ENCODE assay signal across 8 cellular contexts in the genomic region with DNA sequence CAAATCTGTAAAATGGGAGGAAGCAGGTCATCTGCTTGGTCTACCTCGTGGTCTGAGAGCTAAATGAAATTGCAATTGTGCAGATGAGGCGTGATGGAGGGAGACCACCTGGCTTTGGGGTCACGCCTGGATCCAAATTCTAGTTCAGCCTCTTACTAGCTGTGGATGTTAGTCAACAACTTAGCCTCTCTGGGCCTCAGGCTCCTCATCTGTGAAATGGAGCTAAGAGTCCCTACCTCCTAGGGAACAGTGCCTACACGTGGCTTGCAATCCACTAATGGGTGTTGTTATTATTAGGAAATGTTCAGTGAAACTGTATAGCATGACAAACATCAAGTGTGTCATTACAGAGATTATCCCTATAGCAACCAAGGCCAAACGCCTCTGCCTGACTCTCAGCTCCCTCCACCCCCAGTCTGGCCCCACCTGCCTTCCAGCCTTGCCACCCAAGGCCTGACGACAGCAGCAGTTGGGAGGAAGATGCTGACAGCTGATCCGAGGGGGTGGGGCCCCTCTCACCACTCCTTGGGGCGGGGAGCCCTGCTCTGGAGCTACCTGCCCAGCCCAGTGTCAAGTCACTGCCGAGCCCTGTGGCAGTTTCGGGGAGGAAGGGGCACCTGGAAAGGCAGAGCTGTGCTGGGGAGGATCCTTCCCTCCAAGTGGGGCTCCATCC. TPM values are rescaled to one million over a fixed set of nuclear protein-coding genes. Genes with fewer than 3 reads are reported as not detected.
DNase-seq lines count a peak whose midpoint lies in the region; ATAC-seq, FAIRE-seq and TF ChIP-seq lines count a peak whose summit lies in the region.

No MANE protein-coding gene starts in this region.

- ATAC-seq in A549 (peak; percentile 56 to 67), HG03342 (IDR thresholded peaks at IDR 0.05; ENCODE audit: unreplicated experiment) (no peak), GM19351 (IDR thresholded peaks at IDR 0.05; ENCODE audit: unreplicated experiment) (no peak)

- 55% methylated on average over 5 of the region's 10 CpGs for WGBS in A549 (ENCODE audit: missing lambda C conversion rate)

- peak; percentile 9; the same call in 2 of the 3 replicates for TF ChIP-seq CTCF in A549 (IDR thresholded peaks at IDR 0.05)

- peaks cover 51% of the 10 kb centered on the region for H3K4me1 ChIP-seq in A549
- peaks cover 3% of the 10 kb centered on the region; the same call in 1 of the 2 replicates for H3K4me1 ChIP-seq in HAP-1
- peaks cover 10% of the 10 kb centered on the region for H3K4me1 ChIP-seq in effector memory CD4-positive, alpha-beta T cell (ENCODE audit: control insufficient read depth, insufficient read depth, low read length, poor library complexity, severe bottlenecking)

- H3K4me3 ChIP-seq in A549, result no peak overlapping the region
- H3K4me3 ChIP-seq in HAP-1, result no peak overlapping the region
- H3K4me3 ChIP-seq in effector memory CD4-positive, alpha-beta T cell (ENCODE audit: insufficient read depth, low read depth, low read length, poor library complexity, severe bottlenecking), result no peak overlapping the region

- H3K36me3 ChIP-seq in HAP-1 (replicated peaks), result no peaks in the 10 kb centered on the region
- no peaks in the 10 kb centered on the region for H3K36me3 ChIP-seq in effector memory CD4-positive, alpha-beta T cell (ENCODE audit: control insufficient read depth, insufficient read depth, low read length)

- DNase-seq in A549 (ENCODE audit: low read depth in 1 of 2, low spot score in 1 of 2) (peak; percentile 92 to 96), HAP-1 (ENCODE audit: low spot score in 2 of 2) (peak; percentile 62 to 72), RKO (ENCODE audit: low spot score) (peak; percentile 68), fibroblast of gingiva (ENCODE audit: low read depth) (peak; percentile 50), renal cortical epithelial cell (ENCODE audit: low read depth) (peak; percentile 75)
- no peak for DNase-seq in effector memory CD4-positive, alpha-beta T cell

- POLR2A ChIA-PET in A549 (lab: Yijun Ruan, JAX), result interaction anchor here (0.5 to 1.6 kb wide), 4 partner anchors 22 to 1005 kb away, joined by 3 to 6 read pairs (median 4); no protein-coding TSS in a partner anchor

- in situ Hi-C loops in HAP-1 (cut with MboI; ENCODE audit: low sequenced_read_pairs), result no loop called here

- FAIRE-seq in A549 (lab: Jason Lieb, UNC), result peak; percentile 82

- H3K27me3 ChIP-seq in HAP-1 (ENCODE audit: low read depth), result no peaks in the 10 kb centered on the region
- H3K27me3 ChIP-seq in effector memory CD4-positive, alpha-beta T cell (replicated peaks; ENCODE audit: control insufficient read depth, insufficient read depth, low read length, poor library complexity, severe bottlenecking), result no peaks in the 10 kb centered on the region

- peak overlapping the region; percentile 93 for H3K4me2 ChIP-seq in A549

- CTCF ChIA-PET in A549 (lab: Yijun Ruan, JAX), result interaction anchor here (0.6 to 6.7 kb wide), 23 partner anchors 10 to 265 kb away, joined by 3 to 67 read pairs (median 5); partner anchors contain the start of genes C11orf86 and SYT12

- no peak for TF ChIP-seq POLR2A in A549 (IDR thresholded peaks at IDR 0.05; ENCODE audit: low read length)

- TF ChIP-seq RAD21 in A549 (conservative IDR thresholded peaks at IDR 0.05 in 1 of 2, IDR thresholded peaks at IDR 0.05 in 1 of 2), result no peak

- peak overlapping the region; percentile 75 to 91 for H3K27ac ChIP-seq in A549
- H3K27ac ChIP-seq in effector memory CD4-positive, alpha-beta T cell (ENCODE audit: insufficient read depth, low read length, poor library complexity, severe bottlenecking), result no peak overlapping the region

- peak in 1 of 2 experiments; percentile 43; a peak in 1 of 5 replicates for TF ChIP-seq EP300 in A549 (IDR thresholded peaks at IDR 0.05)

- H3K9me3 ChIP-seq in A549 (no peaks in the 10 kb centered on the region), HAP-1 (no peaks in the 10 kb centered on the region)
- no peaks in the 10 kb centered on the region for H3K9me3 ChIP-seq in effector memory CD4-positive, alpha-beta T cell (ENCODE audit: control insufficient read depth, low read length)

TF ChIP-seq in A549, 52 proteins besides CTCF, POLR2A, EP300 and RAD21:
- TF ChIP-seq CEBPB (IDR thresholded peaks at IDR 0.05), result peak in 1 of 2 experiments; percentile 59; a peak in 1 of 4 replicates
- TF ChIP-seq CHD4 (IDR thresholded peaks at IDR 0.05; ENCODE audit: borderline replicate concordance), result peak; percentile 62; the same call in 1 of the 2 replicates
- 0 out of 2 replicates have a peak, but pooled peaks have one; percentile 37 for TF ChIP-seq RCOR1 (IDR thresholded peaks at IDR 0.05; ENCODE audit: low read depth, low read length)
- TF ChIP-seq EHF (CRISPR knock-in tag; IDR thresholded peaks at IDR 0.05), result 0 out of 2 replicates have a peak, but pooled peaks have one; percentile 35
- TF ChIP-seq MAX (IDR thresholded peaks at IDR 0.05), result peak; percentile 81
- TF ChIP-seq KDM1A (IDR thresholded peaks at IDR 0.05; ENCODE audit: low read depth), result peak; percentile 86
- TF ChIP-seq MAFK (IDR thresholded peaks at IDR 0.05; ENCODE audit: partially characterized antibody), result peak; percentile 4
- peak; percentile 29; the same call in 1 of the 2 replicates for TF ChIP-seq HOXA7 (CRISPR knock-in tag; IDR thresholded peaks at IDR 0.05)
- no peak for TF ChIP-seq ZSCAN20 (CRISPR knock-in tag; IDR thresholded peaks at IDR 0.05)
- TF ChIP-seq RFX5 (IDR thresholded peaks at IDR 0.05), result peak; percentile 84; the same call in 1 of the 2 replicates
- 0 out of 3 replicates have a peak, but pooled peaks have one; percentile 8 for TF ChIP-seq SMC3 (IDR thresholded peaks at IDR 0.05)
- peak; percentile 83; the same call in 1 of the 2 replicates for TF ChIP-seq HOXB5 (CRISPR knock-in tag; IDR thresholded peaks at IDR 0.05)
- no peak for TF ChIP-seq NR3C1 (IDR thresholded peaks at IDR 0.05)
- TF ChIP-seq, protein P1, sequence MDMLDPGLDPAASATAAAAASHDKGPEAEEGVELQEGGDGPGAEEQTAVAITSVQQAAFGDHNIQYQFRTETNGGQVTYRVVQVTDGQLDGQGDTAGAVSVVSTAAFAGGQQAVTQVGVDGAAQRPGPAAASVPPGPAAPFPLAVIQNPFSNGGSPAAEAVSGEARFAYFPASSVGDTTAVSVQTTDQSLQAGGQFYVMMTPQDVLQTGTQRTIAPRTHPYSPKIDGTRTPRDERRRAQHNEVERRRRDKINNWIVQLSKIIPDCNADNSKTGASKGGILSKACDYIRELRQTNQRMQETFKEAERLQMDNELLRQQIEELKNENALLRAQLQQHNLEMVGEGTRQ (IDR thresholded peaks at IDR 0.05), result peak; percentile 70; the same call in 1 of the 2 replicates
- TF ChIP-seq, protein P2, sequence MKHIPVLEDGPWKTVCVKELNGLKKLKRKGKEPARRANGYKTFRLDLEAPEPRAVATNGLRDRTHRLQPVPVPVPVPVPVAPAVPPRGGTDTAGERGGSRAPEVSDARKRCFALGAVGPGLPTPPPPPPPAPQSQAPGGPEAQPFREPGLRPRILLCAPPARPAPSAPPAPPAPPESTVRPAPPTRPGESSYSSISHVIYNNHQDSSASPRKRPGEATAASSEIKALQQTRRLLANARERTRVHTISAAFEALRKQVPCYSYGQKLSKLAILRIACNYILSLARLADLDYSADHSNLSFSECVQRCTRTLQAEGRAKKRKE (CRISPR knock-in tag; IDR thresholded peaks at IDR 0.05; ENCODE audit: low read depth), result no peak
- TF ChIP-seq GATA3 (IDR thresholded peaks at IDR 0.05; ENCODE audit: borderline replicate concordance), result peak; percentile 81
- TF ChIP-seq FOSL2 (IDR thresholded peaks at IDR 0.05), result no peak
- TF ChIP-seq FOSL2 (CRISPR knock-in tag; IDR thresholded peaks at IDR 0.05), result peak; percentile 74
- TF ChIP-seq CHD2 (IDR thresholded peaks at IDR 0.05; ENCODE audit: low read length, partially characterized antibody), result no peak
- TF ChIP-seq HDAC2 (IDR thresholded peaks at IDR 0.05), result peak; percentile 92
- TF ChIP-seq, protein P3, sequence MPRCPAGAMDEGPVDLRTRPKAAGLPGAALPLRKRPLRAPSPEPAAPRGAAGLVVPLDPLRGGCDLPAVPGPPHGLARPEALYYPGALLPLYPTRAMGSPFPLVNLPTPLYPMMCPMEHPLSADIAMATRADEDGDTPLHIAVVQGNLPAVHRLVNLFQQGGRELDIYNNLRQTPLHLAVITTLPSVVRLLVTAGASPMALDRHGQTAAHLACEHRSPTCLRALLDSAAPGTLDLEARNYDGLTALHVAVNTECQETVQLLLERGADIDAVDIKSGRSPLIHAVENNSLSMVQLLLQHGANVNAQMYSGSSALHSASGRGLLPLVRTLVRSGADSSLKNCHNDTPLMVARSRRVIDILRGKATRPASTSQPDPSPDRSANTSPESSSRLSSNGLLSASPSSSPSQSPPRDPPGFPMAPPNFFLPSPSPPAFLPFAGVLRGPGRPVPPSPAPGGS (IDR thresholded peaks at IDR 0.05), result no peak
- TF ChIP-seq HOXB13 (CRISPR knock-in tag; IDR thresholded peaks at IDR 0.05; ENCODE audit: low read depth), result no peak

RNA-seq across cellular contexts. Expression of gene RHOD, which starts 1.7 kb away (rescaled TPM):
- 12.8 and 13.6 TPM in 2 replicates for polyA plus RNA-seq in A549 (2011; rRNA removed)
- 38.8 and 45.1 TPM in 2 replicates for polyA plus RNA-seq in A549 (2012; cell fraction: cytosol; rRNA removed)
- polyA plus RNA-seq in A549 (2012; cell fraction: nucleus; rRNA removed), result 29.7 and 35.9 TPM in 2 replicates
- polyA plus RNA-seq in A549 (2017; fragmentation: RNase III; extraction: RNeasy Plus Mini Kit Qiagen cat#74134 plus additional on column Dnase treatment), result 24.8 to 33.2 TPM (median 32.7 TPM) in 3 replicates
- polyA minus RNA-seq in A549 (2011; rRNA and poly(A)+ RNA removed), result 7.6 and 12.4 TPM in 2 replicates
- 22.3 and 24.5 TPM in 2 replicates for total RNA-seq in renal cortical epithelial cell

RNA-seq across cellular contexts. Expression of gene SYT12, which starts 32.1 kb away (rescaled TPM):
- polyA plus RNA-seq in A549 (2011; rRNA removed), result 1.4 and 2.4 TPM in 2 replicates
- 2.7 and 4.7 TPM in 2 replicates for polyA plus RNA-seq in A549 (2012; cell fraction: cytosol; rRNA removed)
- polyA plus RNA-seq in A549 (2012; cell fraction: nucleus; rRNA removed), result 7.3 and 8.2 TPM in 2 replicates
- polyA plus RNA-seq in A549 (2017; fragmentation: RNase III; extraction: RNeasy Plus Mini Kit Qiagen cat#74134 plus additional on column Dnase treatment), result 6.6 to 10.6 TPM (median 9.6 TPM) in 3 replicates
- 1.7 and 2.3 TPM in 2 replicates for polyA minus RNA-seq in A549 (2011; rRNA and poly(A)+ RNA removed)
- 0.87 and 10.6 TPM in 2 replicates for total RNA-seq in renal cortical epithelial cell

Comparison
In these comparisons a context has a peak if more than half of its experiments do, and no peak if none do; other contexts are left out.
1. ATAC-seq: peak in A549 (2 of 2); none in HG03342 (single experiment) and GM19351 (single experiment).
2. DNase-seq: peak in A549 (2 of 2), HAP-1 (2 of 2), RKO (single experiment), fibroblast of gingiva (single experiment) and renal cortical epithelial cell (single experiment); none in effector memory CD4-positive, alpha-beta T cell (0 of 3).